ENCODE assay signal across 14 cellular contexts in the genomic region with DNA sequence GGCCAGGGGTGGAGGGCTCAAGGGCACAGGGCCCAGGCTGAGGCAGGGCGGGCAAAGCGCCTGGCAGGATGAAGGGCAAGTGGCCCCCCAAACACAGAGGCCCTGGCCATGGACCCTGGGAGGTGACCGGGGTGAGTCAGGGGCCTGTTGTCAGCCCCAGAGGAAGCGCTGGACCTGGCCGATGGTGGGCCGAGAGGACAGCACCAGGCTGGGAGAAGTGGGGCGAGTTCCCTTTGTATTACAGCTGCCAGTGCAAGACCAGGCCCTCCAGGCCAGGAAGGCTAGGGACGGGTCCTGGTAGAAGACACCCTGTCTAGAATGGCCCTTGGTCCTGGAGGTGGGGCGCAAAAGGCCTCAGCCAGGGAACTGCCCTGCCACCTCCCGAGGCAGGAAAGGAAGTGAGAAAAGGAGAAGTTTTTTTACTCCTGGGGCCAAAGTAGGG. TPM values are rescaled to one million over a fixed set of nuclear protein-coding genes. Genes with fewer than 3 reads are reported as not detected.
DNase-seq lines count a peak whose midpoint lies in the region; ATAC-seq and TF ChIP-seq lines count a peak whose summit lies in the region.
"Had no signal": no experiment of that assay in that cellular context is flagged by ENCODE, and none has a peak within 500 bp of the region (broad histone marks: within the 10 kb centered on the region; RNA-seq: fewer than 3 reads in every experiment).

No MANE protein-coding gene starts in this region.

- H3K36me3 ChIP-seq in H7 (replicated peaks; ENCODE audit: control insufficient read depth, insufficient read depth, low read length), result peaks cover 6% of the 10 kb centered on the region

- no peak for ATAC-seq in activated CD8-positive, alpha-beta T cell treated with anti-CD3 and anti-CD28 coated beads, Interleukin-2, amount 10 ng/mL, durations not matched to agents 7 days and 5 days
- ATAC-seq in naive B cell (ENCODE audit: low read depth in 2 of 2) (no peak), GM19395 (IDR thresholded peaks at IDR 0.05; ENCODE audit: unreplicated experiment) (no peak)
- no peak for ATAC-seq in activated CD4-positive, CD25-positive, alpha-beta regulatory T cell treated with anti-CD3 and anti-CD28 coated beads, Interleukin-2, amount 50 U/mL, for 24 hours

- H3K27ac Mint-ChIP-seq in CD14-positive monocyte (peak overlapping the region; percentile 2 to 88 (median 75)), naive B cell (peak overlapping the region; percentile 95 to 100 (median 98)), mesothelial cell of epicardium (no peak overlapping the region)
- peak overlapping the region; percentile 74 for H3K27ac Mint-ChIP-seq in activated CD8-positive, alpha-beta T cell treated with anti-CD3 and anti-CD28 coated beads, Interleukin-2, amount 10 ng/mL, durations not matched to agents 7 days and 5 days

- intact Hi-C loops in CD14-positive monocyte (cut with micrococcal nuclease), result loop anchor here in 1 of 2 donors (5.0 kb wide), 1 partner anchor 36 kb away; no protein-coding TSS in a partner anchor

- CTCF ChIA-PET in activated CD8-positive, alpha-beta T cell treated with anti-CD3 and anti-CD28 coated beads, Interleukin-2, amount 10 ng/mL, durations not matched to agents 7 days and 5 days (lab: Charles Lee), result interaction anchor here (0.8 to 5.4 kb wide), 6 partner anchors 8 to 106 kb away, joined by 3 to 65 read pairs (median 18); a partner anchor contains a TSS

- H3K9me3 Mint-ChIP-seq in CD14-positive monocyte (no peaks in the 10 kb centered on the region), naive B cell (no peaks in the 10 kb centered on the region), mesothelial cell of epicardium (no peaks in the 10 kb centered on the region)
- no peaks in the 10 kb centered on the region for H3K9me3 Mint-ChIP-seq in activated CD8-positive, alpha-beta T cell treated with anti-CD3 and anti-CD28 coated beads, Interleukin-2, amount 10 ng/mL, durations not matched to agents 7 days and 5 days (ENCODE audit: insufficient read depth)

- TF ChIP-seq CTCF in CD14-positive monocyte (IDR thresholded peaks at IDR 0.05) (peak; percentile 14), mesothelial cell of epicardium (IDR thresholded peaks at IDR 0.05; ENCODE audit: unreplicated experiment) (no peak)

- H3K27me3 Mint-ChIP-seq in CD14-positive monocyte (ENCODE audit: low read depth in 3 of 3), result peaks cover 3 to 10% (median 9%) of the 10 kb centered on the region in 3 donors
- H3K27me3 Mint-ChIP-seq in activated CD8-positive, alpha-beta T cell treated with anti-CD3 and anti-CD28 coated beads, Interleukin-2, amount 10 ng/mL, durations not matched to agents 7 days and 5 days (ENCODE audit: low read depth), result no peaks in the 10 kb centered on the region
- no peaks in the 10 kb centered on the region for H3K27me3 Mint-ChIP-seq in naive B cell
- H3K27me3 Mint-ChIP-seq in mesothelial cell of epicardium (ENCODE audit: low read depth), result no peaks in the 10 kb centered on the region

- H3K4me1 Mint-ChIP-seq in CD14-positive monocyte (peaks cover 23% of the 10 kb centered on the region), naive B cell (peaks cover 69 to 87% (median 80%) of the 10 kb centered on the region in 3 donors), mesothelial cell of epicardium (peaks cover 3% of the 10 kb centered on the region)
- H3K4me1 Mint-ChIP-seq in activated CD8-positive, alpha-beta T cell treated with anti-CD3 and anti-CD28 coated beads, Interleukin-2, amount 10 ng/mL, durations not matched to agents 7 days and 5 days (ENCODE audit: low read depth), result peaks cover 60% of the 10 kb centered on the region

- POLR2A ChIA-PET in activated CD8-positive, alpha-beta T cell treated with anti-CD3 and anti-CD28 coated beads, Interleukin-2, amount 10 ng/mL, durations not matched to agents 7 days and 5 days (lab: Charles Lee), result interaction anchor here (0.9 to 5.5 kb wide), 8 partner anchors 13 to 171 kb away, joined by 3 to 100 read pairs (median 10); a partner anchor contains a TSS

- DNase-seq in CD14-positive monocyte (ENCODE audit: low spot score) (no peak), H7 (peak; percentile 78), naive B cell (no peak), mesothelial cell of epicardium (ENCODE audit: low spot score in 2 of 2, unreplicated experiment in 2 of 2) (no peak), mucosa of gallbladder (ENCODE audit: low spot score) (no peak)
- no peak for DNase-seq in activated CD8-positive, alpha-beta T cell treated with anti-CD3 and anti-CD28 coated beads, Interleukin-2, amount 10 ng/mL, durations not matched to agents 7 days and 5 days
- DNase-seq: activated CD4-positive, alpha-beta T cell treated with anti-CD3 and anti-CD28 coated beads for 1 hour; amniotic stem cell had no signal

- H3K4me3 ChIP-seq in H7 (ENCODE audit: insufficient read depth, low read depth, low read length), result no peak overlapping the region

- peaks cover 31 to 34% of the 10 kb centered on the region in 2 donors for H3K36me3 Mint-ChIP-seq in CD14-positive monocyte
- H3K36me3 Mint-ChIP-seq in activated CD8-positive, alpha-beta T cell treated with anti-CD3 and anti-CD28 coated beads, Interleukin-2, amount 10 ng/mL, durations not matched to agents 7 days and 5 days (ENCODE audit: low read depth), result peaks cover 33% of the 10 kb centered on the region
- peaks cover 5 to 28% of the 10 kb centered on the region in 2 donors for H3K36me3 Mint-ChIP-seq in naive B cell
- H3K36me3 Mint-ChIP-seq in mesothelial cell of epicardium, result peaks cover 12% of the 10 kb centered on the region

- no peaks in the 10 kb centered on the region; the same call in 1 of the 2 replicates for H3K27me3 ChIP-seq in H7 (ENCODE audit: control insufficient read depth, insufficient read depth, low read length)

- H3K4me3 Mint-ChIP-seq in CD14-positive monocyte (peak overlapping the region; percentile 50 to 62), naive B cell (peak overlapping the region; percentile 87 to 94 (median 91)), mesothelial cell of epicardium (no peak overlapping the region)
- no peak overlapping the region for H3K4me3 Mint-ChIP-seq in activated CD8-positive, alpha-beta T cell treated with anti-CD3 and anti-CD28 coated beads, Interleukin-2, amount 10 ng/mL, durations not matched to agents 7 days and 5 days

RNA-seq across cellular contexts. Expression of a gene that starts 12.8 kb away (rescaled TPM):
- under 1 TPM; 0.08 to 0.09 TPM for polyA plus RNA-seq in CD14-positive monocyte
- 0.04 TPM in 1 of 2 replicates, not detected in the other for total RNA-seq in H7 (2014; rRNA removed; shearing (Covaris generic))
- total RNA-seq in activated CD8-positive, alpha-beta T cell treated with anti-CD3 and anti-CD28 coated beads, Interleukin-2, amount 10 ng/mL, durations not matched to agents 7 days and 5 days, result under 1 TPM; 0.08 to 0.18 TPM
- polyA plus RNA-seq in naive B cell (ENCODE audit: low read depth in 6 of 6), result 100 to 1,000 TPM; 101 to 157 (median 116) TPM
- not detected in 3 replicates for total RNA-seq in mesothelial cell of epicardium
- 0.06 TPM for total RNA-seq in mucosa of gallbladder
- total RNA-seq: Daoy, glomerular endothelial cell, renal cortical epithelial cell, urinary bladder had no signal

RNA-seq across cellular contexts. Expression of a gene that starts 29.2 kb away (rescaled TPM):
- 1 to 10 TPM in 1 of 2 donors, under 1 TPM in 1; 0.11 to 1.8 TPM for polyA plus RNA-seq in CD14-positive monocyte
- 15.8 and 18.5 TPM in 2 replicates for total RNA-seq in H7 (2014; rRNA removed; shearing (Covaris generic))
- total RNA-seq in activated CD8-positive, alpha-beta T cell treated with anti-CD3 and anti-CD28 coated beads, Interleukin-2, amount 10 ng/mL, durations not matched to agents 7 days and 5 days, result 10 to 100 TPM; 70.0 to 70.6 TPM
- 1 to 10 TPM in 2 of 6 donors, under 1 TPM in 3, not detected in 1; 0.50 to 3.2 (median 0.75) TPM for polyA plus RNA-seq in naive B cell (ENCODE audit: low read depth in 6 of 6)
- total RNA-seq in mesothelial cell of epicardium, result 88.6 to 92.4 TPM (median 91.7 TPM) in 3 replicates
- total RNA-seq in mucosa of gallbladder, result 107 TPM

RNA-seq across cellular contexts. Expression of a gene that starts 59.6 kb away (rescaled TPM):
- polyA plus RNA-seq in CD14-positive monocyte (not detected), naive B cell (ENCODE audit: low read depth in 6 of 6) (under 1 TPM in 3 of 6 donors, not detected in 3; 0.33 to 0.43 (median 0.35) TPM)
- 0.21 TPM in 1 of 2 replicates, not detected in the other for total RNA-seq in H7 (2014; rRNA removed; shearing (Covaris generic))
- not detected for total RNA-seq in activated CD8-positive, alpha-beta T cell treated with anti-CD3 and anti-CD28 coated beads, Interleukin-2, amount 10 ng/mL, durations not matched to agents 7 days and 5 days
- total RNA-seq in mesothelial cell of epicardium (2.2 to 3.0 TPM (median 2.7 TPM) in 3 replicates), mucosa of gallbladder (not detected)
- total RNA-seq: Daoy, glomerular endothelial cell had no signal

Comparison
In these comparisons a context has a peak if more than half of its experiments do, and no peak if none do; other contexts are left out.
1. H3K4me3 Mint-ChIP-seq: peak in CD14-positive monocyte (2 of 2) and naive B cell (8 of 8); none in activated CD8-positive, alpha-beta T cell treated with anti-CD3 and anti-CD28 coated beads, Interleukin-2, amount 10 ng/mL, durations not matched to agents 7 days and 5 days (single experiment) and mesothelial cell of epicardium (single experiment).